ENCODE assay signal across 11 cellular contexts in genomic region chr3:115325539-115325938, GRCh38.
DNase-seq lines count a peak whose midpoint lies in the region; TF ChIP-seq lines count a peak whose summit lies in the region.
"Had no signal": no experiment of that assay in that cellular context is flagged by ENCODE, and none has a peak within 500 bp of the region (broad histone marks: within the 10 kb centered on the region; RNA-seq: fewer than 3 reads in every experiment).

No MANE protein-coding gene starts in this region.

- no peak overlapping the region for H3K9ac ChIP-seq in fibroblast of lung (ENCODE audit: insufficient read depth, low read length)

- no peaks in the 10 kb centered on the region for H3K9me3 ChIP-seq in breast epithelium
- no peaks in the 10 kb centered on the region for H3K9me3 ChIP-seq in fibroblast of lung (ENCODE audit: control insufficient read depth, insufficient read depth, low read depth, low read length)
- H3K9me3 ChIP-seq in testis, result no peaks in the 10 kb centered on the region

- peaks cover 11% of the 10 kb centered on the region for H3K4me1 Mint-ChIP-seq in MCF 10A (ENCODE audit: insufficient read depth, unreplicated experiment)
- H3K4me1 Mint-ChIP-seq: CD4-positive, CD25-positive, alpha-beta regulatory T cell had no signal

- H3K36me3 ChIP-seq in breast epithelium (no peaks in the 10 kb centered on the region), fibroblast of lung (ENCODE audit: control insufficient read depth, insufficient read depth, low read length) (no peaks in the 10 kb centered on the region), testis (ENCODE audit: low read depth, missing control alignments) (no peaks in the 10 kb centered on the region)

- no peaks in the 10 kb centered on the region for H3K9me3 Mint-ChIP-seq in MCF 10A (ENCODE audit: unreplicated experiment)

- H3K27ac ChIP-seq in breast epithelium (no peak overlapping the region), fibroblast of lung (ENCODE audit: insufficient read depth, low read length) (no peak overlapping the region), testis (no peak overlapping the region)

- H3K27me3 ChIP-seq in breast epithelium (no peaks in the 10 kb centered on the region), fibroblast of lung (ENCODE audit: control insufficient read depth, insufficient read depth, low read length) (no peaks in the 10 kb centered on the region), testis (no peaks in the 10 kb centered on the region)

- H3K4me3 ChIP-seq in breast epithelium (no peak overlapping the region), fibroblast of lung (replicated peaks in 1 of 4; ENCODE audit: control extremely low read depth in 1 of 4, insufficient read depth in 1 of 4, low read depth in 3 of 4, low read length in 4 of 4) (no peak overlapping the region), testis (no peak overlapping the region)

- H3K36me3 Mint-ChIP-seq in MCF 10A (ENCODE audit: insufficient read depth, unreplicated experiment), result no peaks in the 10 kb centered on the region
- H3K36me3 Mint-ChIP-seq: brain; CD4-positive, CD25-positive, alpha-beta regulatory T cell had no signal

- TF ChIP-seq CTCF in MCF 10A (IDR thresholded peaks at IDR 0.05; ENCODE audit: unreplicated experiment) (no peak), breast epithelium (IDR thresholded peaks at IDR 0.05) (no peak), fibroblast of lung (conservative IDR thresholded peaks at IDR 0.05 in 1 of 2, IDR thresholded peaks at IDR 0.05 in 1 of 2; ENCODE audit: low read depth in 1 of 2, low read length in 2 of 2) (no peak), testis (IDR thresholded peaks at IDR 0.05) (no peak)

- TF ChIP-seq POLR2A in breast epithelium (IDR thresholded peaks at IDR 0.05) (no peak), testis (IDR thresholded peaks at IDR 0.05) (no peak)

- intact Hi-C loops in MCF 10A (cut with micrococcal nuclease) (no loop called here), breast epithelium (cut with DNase I; ENCODE audit: low total_unique reads) (no loop called here), testis (cut with DNase I; ENCODE audit: low total_unique reads) (no loop called here), posterior vena cava (cut with DNase I) (no loop called here)

- H3K4me1 ChIP-seq in breast epithelium (no peaks in the 10 kb centered on the region), fibroblast of lung (ENCODE audit: control insufficient read depth, extremely low read depth, insufficient read depth, low read length) (no peaks in the 10 kb centered on the region), testis (no peaks in the 10 kb centered on the region)

- POLR2A ChIA-PET in MCF 10A (lab: Yijun Ruan, JAX), result no interaction called here

- DNase-seq in MCF 10A (ENCODE audit: unreplicated experiment), result peak; percentile 65
- DNase-seq in breast epithelium (ENCODE audit: low spot score in 2 of 2), result no peak
- DNase-seq in RKO (ENCODE audit: low spot score), result peak; percentile 61
- DNase-seq in fibroblast of lung (ENCODE audit: low read depth in 2 of 2), result peak; percentile 55 to 61
- peak; percentile 48 for DNase-seq in testis
- no peak for DNase-seq in posterior vena cava (ENCODE audit: low spot score)
- no peak for DNase-seq in D341Med (ENCODE audit: low spot score)
- DNase-seq in NCI-H1417 (lab: John Stamatoyannopoulos, UW), result no peak
- DNase-seq: left ventricle myocardium superior had no signal

- no peaks in the 10 kb centered on the region for H3K27me3 Mint-ChIP-seq in MCF 10A (ENCODE audit: insufficient read depth, unreplicated experiment)
- H3K27me3 Mint-ChIP-seq: CD4-positive, CD25-positive, alpha-beta regulatory T cell had no signal

- no peaks in the 10 kb centered on the region for H3K79me2 ChIP-seq in fibroblast of lung (ENCODE audit: control insufficient read depth, insufficient read depth, low read length)

- no peak overlapping the region for H3K4me2 ChIP-seq in fibroblast of lung (ENCODE audit: extremely low read depth, insufficient read depth, low read length)

- H4K20me1 ChIP-seq in fibroblast of lung (ENCODE audit: control insufficient read depth, extremely low read depth, insufficient read depth, low read length), result no peaks in the 10 kb centered on the region

- no TSS peak for BruUV-seq in MCF 10A (replicated peaks; lab: Mats Ljungman, UMichigan)

- no peak overlapping the region for H2AFZ ChIP-seq in fibroblast of lung (ENCODE audit: low read length)

- H3K4me3 Mint-ChIP-seq in MCF 10A (ENCODE audit: unreplicated experiment), result no peak overlapping the region
- H3K4me3 Mint-ChIP-seq: brain; CD4-positive, CD25-positive, alpha-beta regulatory T cell had no signal

- WGBS in testis, 2 donors, result 25 to 44% methylated on average over 2 of the region's 2 CpGs

- H3K27ac Mint-ChIP-seq in MCF 10A (ENCODE audit: low read depth, unreplicated experiment), result no peak overlapping the region
- H3K27ac Mint-ChIP-seq: brain; CD4-positive, CD25-positive, alpha-beta regulatory T cell had no signal

- CTCF ChIA-PET in MCF 10A (lab: Yijun Ruan, JAX), result no interaction called here

Comparison
In these comparisons a context has a peak if more than half of its experiments do, and no peak if none do; other contexts are left out.
1. DNase-seq: peak in MCF 10A (single experiment), RKO (single experiment), fibroblast of lung (2 of 2) and testis (single experiment); none in breast epithelium (0 of 2), posterior vena cava (single experiment), D341Med (single experiment) and NCI-H1417 (0 of 3).